Comparison of ENCODE assay signal across 8 cellular contexts in the genomic region with DNA sequence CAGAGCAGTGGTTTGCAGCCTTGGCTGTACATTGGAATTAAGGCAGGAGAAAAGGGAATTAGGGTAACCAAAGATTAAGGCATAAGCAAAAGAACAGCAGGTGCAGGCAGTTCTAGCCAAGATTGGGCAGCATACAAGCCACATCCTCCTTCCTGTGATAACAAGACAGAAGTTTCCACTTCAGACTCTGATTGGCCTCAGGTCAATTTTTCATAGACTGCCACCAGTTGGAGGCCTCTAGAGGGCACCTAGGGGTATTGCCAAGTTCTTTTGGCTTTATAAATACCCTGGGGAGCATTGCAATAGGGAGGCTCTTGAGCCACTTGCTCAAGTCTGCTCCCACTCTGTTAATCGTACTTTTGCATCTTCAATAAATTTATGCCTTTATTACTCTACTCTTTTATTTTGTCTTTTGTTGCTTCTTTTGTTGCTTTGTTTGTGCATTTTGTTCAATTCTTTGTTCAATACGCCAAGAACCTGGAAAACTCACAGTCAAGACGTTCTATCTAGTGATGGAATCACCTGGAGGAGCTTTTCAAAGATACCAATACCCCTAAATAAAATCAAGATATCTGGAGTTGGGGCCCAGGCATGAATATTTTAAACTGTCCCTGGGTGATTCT. TPM values are rescaled to one million over a fixed set of nuclear protein-coding genes. Genes with fewer than 3 reads are reported as not detected.
DNase-seq lines count a peak whose midpoint lies in the region; ATAC-seq and TF ChIP-seq lines count a peak whose summit lies in the region.

No MANE protein-coding gene starts in this region.

- no peaks in the 10 kb centered on the region for H3K36me3 ChIP-seq in CD8-positive, alpha-beta T cell (ENCODE audit: insufficient read depth, low read length)
- H3K36me3 ChIP-seq in KMS-11 (ENCODE audit: insufficient read depth): no peaks in the 10 kb centered on the region

- H3K4me3 ChIP-seq in CD8-positive, alpha-beta T cell (ENCODE audit: low read depth, low read length): no peak overlapping the region
- no peak overlapping the region for H3K4me3 ChIP-seq in KMS-11 (IDR thresholded peaks at IDR 0.05; ENCODE audit: insufficient read depth, low read depth, low read length)

- H2AFZ ChIP-seq in KMS-11 (ENCODE audit: low read depth): no peak overlapping the region

- no peaks in the 10 kb centered on the region for H3K36me3 Mint-ChIP-seq in CD8-positive, alpha-beta T cell
- H3K36me3 Mint-ChIP-seq in activated naive CD8-positive, alpha-beta T cell treated with anti-CD3 and anti-CD28 coated beads, Interleukin-2, amount 50 U/mL, for 24 hours (ENCODE audit: low read depth): no peaks in the 10 kb centered on the region
- H3K36me3 Mint-ChIP-seq in stimulated activated naive B cell treated with anti-CD40 and anti-IgM and Interleukin-4, amounts not matched to agents 10 μg/mL and 1 μg/mL and 100 μg/mL, for 72 hours: no peaks in the 10 kb centered on the region

- H3K9me3 Mint-ChIP-seq in CD8-positive, alpha-beta T cell: no peaks in the 10 kb centered on the region
- H3K9me3 Mint-ChIP-seq in activated naive CD8-positive, alpha-beta T cell treated with anti-CD3 and anti-CD28 coated beads, Interleukin-2, amount 50 U/mL, for 24 hours: no peaks in the 10 kb centered on the region
- peaks cover 0 to 5% of the 10 kb centered on the region in 2 donors for H3K9me3 Mint-ChIP-seq in stimulated activated naive B cell treated with anti-CD40 and anti-IgM and Interleukin-4, amounts not matched to agents 10 μg/mL and 1 μg/mL and 100 μg/mL, for 72 hours

- H3K4me1 ChIP-seq in CD8-positive, alpha-beta T cell (ENCODE audit: insufficient read depth, low read length): peaks cover 10% of the 10 kb centered on the region
- peaks cover 6% of the 10 kb centered on the region for H3K4me1 ChIP-seq in KMS-11 (ENCODE audit: low read depth, poor library complexity, severe bottlenecking)

- H3K27ac Mint-ChIP-seq in CD8-positive, alpha-beta T cell: no peak overlapping the region
- H3K27ac Mint-ChIP-seq in activated naive CD8-positive, alpha-beta T cell treated with anti-CD3 and anti-CD28 coated beads, Interleukin-2, amount 50 U/mL, for 24 hours: no peak overlapping the region
- H3K27ac Mint-ChIP-seq in stimulated activated naive B cell treated with anti-CD40 and anti-IgM and Interleukin-4, amounts not matched to agents 10 μg/mL and 1 μg/mL and 100 μg/mL, for 72 hours: no peak overlapping the region

- H3K79me2 ChIP-seq in KMS-11 (ENCODE audit: insufficient read depth, low read depth): no peaks in the 10 kb centered on the region

- CTCF ChIA-PET in CD8-positive, alpha-beta T cell (lab: Charles Lee): no interaction called here

- no peak overlapping the region for H3K4me3 Mint-ChIP-seq in CD8-positive, alpha-beta T cell
- no peak overlapping the region for H3K4me3 Mint-ChIP-seq in activated naive CD8-positive, alpha-beta T cell treated with anti-CD3 and anti-CD28 coated beads, Interleukin-2, amount 50 U/mL, for 24 hours
- H3K4me3 Mint-ChIP-seq in stimulated activated naive B cell treated with anti-CD40 and anti-IgM and Interleukin-4, amounts not matched to agents 10 μg/mL and 1 μg/mL and 100 μg/mL, for 72 hours: no peak overlapping the region

- no peak for ATAC-seq in CD8-positive, alpha-beta T cell
- ATAC-seq in GM19452 (IDR thresholded peaks at IDR 0.05; ENCODE audit: unreplicated experiment) (peak; percentile 93), left lobe of liver (peak; percentile 86)
- peak; percentile 92 for ATAC-seq in activated naive CD8-positive, alpha-beta T cell treated with anti-CD3 and anti-CD28 coated beads, Interleukin-2, amount 50 U/mL, for 24 hours
- peak; percentile 70 to 93 for ATAC-seq in stimulated activated naive B cell treated with anti-CD40 and anti-IgM and Interleukin-4, amounts not matched to agents 10 μg/mL and 1 μg/mL and 100 μg/mL, for 72 hours (replicated peaks)

- peaks cover 7% of the 10 kb centered on the region for H3K4me1 Mint-ChIP-seq in CD8-positive, alpha-beta T cell (ENCODE audit: low read depth)
- H3K4me1 Mint-ChIP-seq in activated naive CD8-positive, alpha-beta T cell treated with anti-CD3 and anti-CD28 coated beads, Interleukin-2, amount 50 U/mL, for 24 hours: peaks cover 16% of the 10 kb centered on the region
- no peaks in the 10 kb centered on the region for H3K4me1 Mint-ChIP-seq in stimulated activated naive B cell treated with anti-CD40 and anti-IgM and Interleukin-4, amounts not matched to agents 10 μg/mL and 1 μg/mL and 100 μg/mL, for 72 hours

- H4K20me1 ChIP-seq in KMS-11 (ENCODE audit: insufficient read depth): no peaks in the 10 kb centered on the region

- intact Hi-C loops in CD8-positive, alpha-beta T cell (cut with DNase I, micrococcal nuclease): no loop called here

- H3K9me3 ChIP-seq in CD8-positive, alpha-beta T cell (ENCODE audit: low read length): no peaks in the 10 kb centered on the region

- TF ChIP-seq CTCF in CD8-positive, alpha-beta T cell (IDR thresholded peaks at IDR 0.05): no peak
- TF ChIP-seq CTCF in KMS-11 (conservative IDR thresholded peaks at IDR 0.05; ENCODE audit: low read depth, low read length): peak; percentile 80

- DNase-seq in CD8-positive, alpha-beta T cell: peak in 6 of 7 experiments; percentile 33 to 72 (median 60)
- DNase-seq in SW 1271 (lab: John Stamatoyannopoulos, UW) (peak; percentile 33 to 56), left lobe of liver (ENCODE audit: low spot score) (peak; percentile 45), NCI-H446 treated with DMSO at 0.1 percent for 48 hours (lab: John Stamatoyannopoulos, UW) (no peak)
- DNase-seq in activated naive CD8-positive, alpha-beta T cell treated with anti-CD3 and anti-CD28 coated beads, Interleukin-2, amount 50 U/mL, for 24 hours: peak; percentile 53
- DNase-seq in stimulated activated naive B cell treated with anti-CD40 and anti-IgM and Interleukin-4, amounts not matched to agents 10 μg/mL and 1 μg/mL and 100 μg/mL, for 72 hours: peak; percentile 33

- no peak overlapping the region; the same call in 1 of the 2 replicates for H3K4me2 ChIP-seq in KMS-11

- no peak overlapping the region for H3K27ac ChIP-seq in CD8-positive, alpha-beta T cell (ENCODE audit: low read depth, low read length)
- no peak overlapping the region for H3K27ac ChIP-seq in KMS-11

- no peaks in the 10 kb centered on the region for H3K27me3 Mint-ChIP-seq in CD8-positive, alpha-beta T cell (ENCODE audit: low read depth)
- H3K27me3 Mint-ChIP-seq in activated naive CD8-positive, alpha-beta T cell treated with anti-CD3 and anti-CD28 coated beads, Interleukin-2, amount 50 U/mL, for 24 hours: no peaks in the 10 kb centered on the region
- H3K27me3 Mint-ChIP-seq in stimulated activated naive B cell treated with anti-CD40 and anti-IgM and Interleukin-4, amounts not matched to agents 10 μg/mL and 1 μg/mL and 100 μg/mL, for 72 hours: no peaks in the 10 kb centered on the region

- POLR2A ChIA-PET in CD8-positive, alpha-beta T cell (lab: Charles Lee): no interaction called here

- H3K27me3 ChIP-seq in CD8-positive, alpha-beta T cell (ENCODE audit: insufficient read depth, low read length): no peaks in the 10 kb centered on the region
- no peaks in the 10 kb centered on the region for H3K27me3 ChIP-seq in KMS-11 (ENCODE audit: insufficient read depth, low read depth)

- no peak overlapping the region for H3K9ac ChIP-seq in KMS-11

RNA-seq across cellular contexts. Expression of a gene that starts 32.2 kb away (rescaled TPM):
- total RNA-seq in CD8-positive, alpha-beta T cell: under 1 TPM; 0.19 to 0.33 TPM
- total RNA-seq in left lobe of liver: 1.2 TPM
